ENCODE assay signal across 1 cellular context in the genomic region with DNA sequence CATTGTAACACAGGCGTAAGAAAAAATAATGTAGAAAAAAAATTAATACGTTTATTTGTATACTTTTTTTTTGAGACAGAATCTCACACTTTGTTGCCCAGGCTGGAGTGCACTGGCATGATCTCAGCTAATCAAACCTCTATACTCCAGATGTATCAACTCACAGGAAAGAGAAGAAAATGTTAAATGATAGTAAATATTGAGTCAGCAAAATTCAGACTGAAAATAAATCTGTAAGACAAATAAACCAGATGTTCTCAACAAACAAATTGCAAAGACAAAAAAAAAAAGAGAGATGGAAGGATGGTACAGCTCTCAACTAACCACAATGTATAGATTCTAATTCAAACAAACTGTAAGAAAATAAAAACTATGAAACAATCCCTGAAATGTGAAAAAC.
TF ChIP-seq lines count a peak whose summit lies in the region.

No MANE protein-coding gene starts in this region.

TF ChIP-seq in A549, 52 proteins besides CTCF, POLR2A, EP300 and RAD21 (continued from another document):
- TF ChIP-seq, protein P1, sequence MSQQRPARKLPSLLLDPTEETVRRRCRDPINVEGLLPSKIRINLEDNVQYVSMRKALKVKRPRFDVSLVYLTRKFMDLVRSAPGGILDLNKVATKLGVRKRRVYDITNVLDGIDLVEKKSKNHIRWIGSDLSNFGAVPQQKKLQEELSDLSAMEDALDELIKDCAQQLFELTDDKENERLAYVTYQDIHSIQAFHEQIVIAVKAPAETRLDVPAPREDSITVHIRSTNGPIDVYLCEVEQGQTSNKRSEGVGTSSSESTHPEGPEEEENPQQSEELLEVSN (IDR thresholded peaks at IDR 0.05; ENCODE audit: borderline replicate concordance, low read depth) = no peak
- no peak for TF ChIP-seq ZSCAN20 (CRISPR knock-in tag; IDR thresholded peaks at IDR 0.05)
- no peak for TF ChIP-seq NR3C1 (IDR thresholded peaks at IDR 0.05)
- no peak for TF ChIP-seq CHD2 (IDR thresholded peaks at IDR 0.05; ENCODE audit: low read length, partially characterized antibody)
